ENCODE assay signal across 1 cellular context in the genomic region with DNA sequence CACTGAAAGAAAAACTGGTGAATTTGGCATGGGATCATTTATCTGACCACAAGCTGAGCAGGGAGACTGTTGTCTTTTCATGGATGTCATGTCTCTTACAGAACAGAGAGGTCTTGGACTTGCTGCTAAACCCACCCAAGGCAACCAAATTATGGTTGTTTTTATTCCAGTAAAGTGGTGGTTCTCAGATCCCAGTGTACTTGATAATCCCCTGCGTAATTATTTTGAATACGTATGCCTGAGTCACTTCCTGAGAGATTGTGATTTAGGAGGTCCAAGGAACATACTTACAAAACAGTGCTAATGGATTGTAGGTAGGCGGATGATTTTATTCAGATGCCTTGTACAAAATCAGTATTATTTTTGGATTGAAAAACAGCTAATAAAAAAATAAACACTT.
TF ChIP-seq lines count a peak whose summit lies in the region.

No MANE protein-coding gene starts in this region.

TF ChIP-seq in SK-N-SH treated with all-trans-retinoic acid at 6 μM for 48 hours, 23 proteins besides CTCF, POLR2A, EP300 and RAD21 (continued from another document):
- TF ChIP-seq, protein P1, sequence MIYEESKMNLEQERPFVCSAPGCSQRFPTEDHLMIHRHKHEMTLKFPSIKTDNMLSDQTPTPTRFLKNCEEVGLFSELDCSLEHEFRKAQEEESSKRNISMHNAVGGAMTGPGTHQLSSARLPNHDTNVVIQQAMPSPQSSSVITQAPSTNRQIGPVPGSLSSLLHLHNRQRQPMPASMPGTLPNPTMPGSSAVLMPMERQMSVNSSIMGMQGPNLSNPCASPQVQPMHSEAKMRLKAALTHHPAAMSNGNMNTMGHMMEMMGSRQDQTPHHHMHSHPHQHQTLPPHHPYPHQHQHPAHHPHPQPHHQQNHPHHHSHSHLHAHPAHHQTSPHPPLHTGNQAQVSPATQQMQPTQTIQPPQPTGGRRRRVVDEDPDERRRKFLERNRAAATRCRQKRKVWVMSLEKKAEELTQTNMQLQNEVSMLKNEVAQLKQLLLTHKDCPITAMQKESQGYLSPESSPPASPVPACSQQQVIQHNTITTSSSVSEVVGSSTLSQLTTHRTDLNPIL (CRISPR knock-in tag; IDR thresholded peaks at IDR 0.05; ENCODE audit: low read depth): no peak
- no peak for TF ChIP-seq ZC3H10 (CRISPR knock-in tag; IDR thresholded peaks at IDR 0.05)
- TF ChIP-seq CSRNP3 (CRISPR knock-in tag; IDR thresholded peaks at IDR 0.05): no peak
- TF ChIP-seq ARNTL (CRISPR knock-in tag; IDR thresholded peaks at IDR 0.05; ENCODE audit: borderline replicate concordance, low read depth): no peak
